Comparison of ENCODE assay signal across 1 cellular context in genomic region chr3:173397161-173398110, GRCh38.
A peak's percentile ranks its signal among the peaks of the same experiment; 100 is the strongest.
TF ChIP-seq lines count a peak whose summit lies in the region.

Gene NLGN1, plus strand, starts transcription at chr3:173397744.

TF ChIP-seq in WTC11, 78 proteins besides CTCF, POLR2A, EP300 and RAD21 (continued from another document):
- TF ChIP-seq, protein P1, sequence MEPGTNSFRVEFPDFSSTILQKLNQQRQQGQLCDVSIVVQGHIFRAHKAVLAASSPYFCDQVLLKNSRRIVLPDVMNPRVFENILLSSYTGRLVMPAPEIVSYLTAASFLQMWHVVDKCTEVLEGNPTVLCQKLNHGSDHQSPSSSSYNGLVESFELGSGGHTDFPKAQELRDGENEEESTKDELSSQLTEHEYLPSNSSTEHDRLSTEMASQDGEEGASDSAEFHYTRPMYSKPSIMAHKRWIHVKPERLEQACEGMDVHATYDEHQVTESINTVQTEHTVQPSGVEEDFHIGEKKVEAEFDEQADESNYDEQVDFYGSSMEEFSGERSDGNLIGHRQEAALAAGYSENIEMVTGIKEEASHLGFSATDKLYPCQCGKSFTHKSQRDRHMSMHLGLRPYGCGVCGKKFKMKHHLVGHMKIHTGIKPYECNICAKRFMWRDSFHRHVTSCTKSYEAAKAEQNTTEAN (CRISPR knock-in tag; IDR thresholded peaks at IDR 0.05) = no peak
- TF ChIP-seq GRHL2 (CRISPR knock-in tag; IDR thresholded peaks at IDR 0.05; ENCODE audit: insufficient replicate concordance, severe bottlenecking) (no peak), MYBL2 (CRISPR knock-in tag; IDR thresholded peaks at IDR 0.05) (no peak), RELA (CRISPR knock-in tag; IDR thresholded peaks at IDR 0.05; ENCODE audit: borderline replicate concordance) (no peak), ZNF317 (CRISPR knock-in tag; IDR thresholded peaks at IDR 0.05; ENCODE audit: borderline replicate concordance, low read depth) (no peak), HMGXB4 (CRISPR knock-in tag; IDR thresholded peaks at IDR 0.05) (peak; percentile 95)
- TF ChIP-seq, protein P2, sequence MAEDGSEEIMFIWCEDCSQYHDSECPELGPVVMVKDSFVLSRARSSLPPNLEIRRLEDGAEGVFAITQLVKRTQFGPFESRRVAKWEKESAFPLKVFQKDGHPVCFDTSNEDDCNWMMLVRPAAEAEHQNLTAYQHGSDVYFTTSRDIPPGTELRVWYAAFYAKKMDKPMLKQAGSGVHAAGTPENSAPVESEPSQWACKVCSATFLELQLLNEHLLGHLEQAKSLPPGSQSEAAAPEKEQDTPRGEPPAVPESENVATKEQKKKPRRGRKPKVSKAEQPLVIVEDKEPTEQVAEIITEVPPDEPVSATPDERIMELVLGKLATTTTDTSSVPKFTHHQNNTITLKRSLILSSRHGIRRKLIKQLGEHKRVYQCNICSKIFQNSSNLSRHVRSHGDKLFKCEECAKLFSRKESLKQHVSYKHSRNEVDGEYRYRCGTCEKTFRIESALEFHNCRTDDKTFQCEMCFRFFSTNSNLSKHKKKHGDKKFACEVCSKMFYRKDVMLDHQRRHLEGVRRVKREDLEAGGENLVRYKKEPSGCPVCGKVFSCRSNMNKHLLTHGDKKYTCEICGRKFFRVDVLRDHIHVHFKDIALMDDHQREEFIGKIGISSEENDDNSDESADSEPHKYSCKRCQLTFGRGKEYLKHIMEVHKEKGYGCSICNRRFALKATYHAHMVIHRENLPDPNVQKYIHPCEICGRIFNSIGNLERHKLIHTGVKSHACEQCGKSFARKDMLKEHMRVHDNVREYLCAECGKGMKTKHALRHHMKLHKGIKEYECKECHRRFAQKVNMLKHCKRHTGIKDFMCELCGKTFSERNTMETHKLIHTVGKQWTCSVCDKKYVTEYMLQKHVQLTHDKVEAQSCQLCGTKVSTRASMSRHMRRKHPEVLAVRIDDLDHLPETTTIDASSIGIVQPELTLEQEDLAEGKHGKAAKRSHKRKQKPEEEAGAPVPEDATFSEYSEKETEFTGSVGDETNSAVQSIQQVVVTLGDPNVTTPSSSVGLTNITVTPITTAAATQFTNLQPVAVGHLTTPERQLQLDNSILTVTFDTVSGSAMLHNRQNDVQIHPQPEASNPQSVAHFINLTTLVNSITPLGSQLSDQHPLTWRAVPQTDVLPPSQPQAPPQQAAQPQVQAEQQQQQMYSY (CRISPR knock-in tag; IDR thresholded peaks at IDR 0.05) = no peak
